ENCODE assay signal across 23 cellular contexts in genomic region chr2:236440110-236440881, GRCh38.
DNase-seq lines count a peak whose midpoint lies in the region; ATAC-seq and TF ChIP-seq lines count a peak whose summit lies in the region.
"Had no signal": no experiment of that assay in that cellular context is flagged by ENCODE, and none has a peak within 500 bp of the region (broad histone marks: within the 10 kb centered on the region; RNA-seq: fewer than 3 reads in every experiment).

No MANE protein-coding gene starts in this region.

- no peak overlapping the region for H3K27ac ChIP-seq in substantia nigra (ENCODE audit: low read depth, low read length, poor library complexity, severe bottlenecking)
- H3K27ac ChIP-seq in brain microvascular endothelial cell: no peak overlapping the region
- H3K27ac ChIP-seq: HL-60, KMS-11, SJSA1 had no signal

- no peak for TF ChIP-seq CTCF in brain microvascular endothelial cell (IDR thresholded peaks at IDR 0.05; ENCODE audit: low read depth, low read length, missing control alignments)

- H3K27me3 Mint-ChIP-seq in activated naive CD4-positive, alpha-beta T cell treated with anti-CD3 and anti-CD28 coated beads for 36 hours (ENCODE audit: low read depth): peaks cover 11% of the 10 kb centered on the region
- peaks cover 2% of the 10 kb centered on the region for H3K27me3 Mint-ChIP-seq in activated naive CD8-positive, alpha-beta T cell

- no peak overlapping the region for H3K4me3 Mint-ChIP-seq in activated naive CD4-positive, alpha-beta T cell treated with anti-CD3 and anti-CD28 coated beads for 36 hours
- no peak overlapping the region for H3K4me3 Mint-ChIP-seq in activated naive CD8-positive, alpha-beta T cell
- no peak overlapping the region for H3K4me3 Mint-ChIP-seq in stimulated activated effector memory CD8-positive, alpha-beta T cell treated with anti-CD3 and anti-CD28 coated beads, Interleukin-12 subunit alpha, Interleukin-12 subunit beta, amount 100 ng/mL, for 72 hours
- H3K4me3 Mint-ChIP-seq: CD4-positive, alpha-beta memory T cell; IgD-negative memory B cell had no signal

- peak; percentile 52 to 75 for ATAC-seq in activated naive CD4-positive, alpha-beta T cell treated with anti-CD3 and anti-CD28 coated beads, Interleukin-2, amount 50 U/mL, for 72 hours
- peak; percentile 78 for ATAC-seq in stimulated activated effector memory CD8-positive, alpha-beta T cell treated with anti-CD3 and anti-CD28 coated beads, Interleukin-12 subunit alpha, Interleukin-12 subunit beta, amount 100 ng/mL, for 72 hours
- ATAC-seq: PC-3, Right ventricle myocardium inferior had no signal

- no peaks in the 10 kb centered on the region for H3K27me3 ChIP-seq in brain microvascular endothelial cell (replicated peaks)
- H3K27me3 ChIP-seq: SJSA1 had no signal

- no peaks in the 10 kb centered on the region for H3K9me3 Mint-ChIP-seq in activated naive CD4-positive, alpha-beta T cell treated with anti-CD3 and anti-CD28 coated beads, Interleukin-2, amount 50 U/mL, for 72 hours
- no peaks in the 10 kb centered on the region for H3K9me3 Mint-ChIP-seq in activated naive CD4-positive, alpha-beta T cell treated with anti-CD3 and anti-CD28 coated beads for 36 hours
- no peaks in the 10 kb centered on the region for H3K9me3 Mint-ChIP-seq in activated naive CD8-positive, alpha-beta T cell (ENCODE audit: low read depth)
- no peaks in the 10 kb centered on the region for H3K9me3 Mint-ChIP-seq in stimulated activated effector memory CD8-positive, alpha-beta T cell treated with anti-CD3 and anti-CD28 coated beads, Interleukin-12 subunit alpha, Interleukin-12 subunit beta, amount 100 ng/mL, for 72 hours

- H3K4me3 ChIP-seq in brain microvascular endothelial cell (ENCODE audit: low read depth, low read length): no peak overlapping the region
- H3K4me3 ChIP-seq: SJSA1 had no signal

- in situ Hi-C loops in brain microvascular endothelial cell (cut with HindIII; ENCODE audit: low pct_ligation_motif_present, low sequenced_read_pairs): no loop called here

- no peak for DNase-seq in activated naive CD4-positive, alpha-beta T cell treated with anti-CD3 and anti-CD28 coated beads, Interleukin-2, amount 50 U/mL, for 72 hours (ENCODE audit: low spot score in 2 of 2)
- DNase-seq in activated naive CD4-positive, alpha-beta T cell treated with anti-CD3 and anti-CD28 coated beads for 36 hours: no peak
- no peak for DNase-seq in stimulated activated effector memory CD8-positive, alpha-beta T cell treated with anti-CD3 and anti-CD28 coated beads, Interleukin-12 subunit alpha, Interleukin-12 subunit beta, amount 100 ng/mL, for 72 hours (ENCODE audit: low spot score in 2 of 2)
- no peak for DNase-seq in substantia nigra (lab: John Stamatoyannopoulos, UW)
- no peak for DNase-seq in GM19238 (ENCODE audit: insufficient read length, low spot score)
- DNase-seq in brain microvascular endothelial cell: no peak
- DNase-seq: C1 segment of cervical spinal cord; CD4-positive, alpha-beta memory T cell; COR-L47; DMS53; MM.1S; NCI-H2029; NCI-H446; NCI-H524 treated with DMSO at 0.1 percent for 48 hours; NCI-H774; NK-92 treated with Interleukin-12 subunit alpha and Interleukin-12 subunit beta, amount 100 ng/mL, for 24 hours; PC-3 had no signal

- CTCF ChIA-PET in activated naive CD4-positive, alpha-beta T cell treated with anti-CD3 and anti-CD28 coated beads for 36 hours (lab: Charles Lee): no interaction called here

- intact Hi-C loops in activated naive CD4-positive, alpha-beta T cell treated with anti-CD3 and anti-CD28 coated beads for 36 hours (cut with micrococcal nuclease): no loop called here

- peaks cover 3% of the 10 kb centered on the region for H3K4me1 Mint-ChIP-seq in activated naive CD4-positive, alpha-beta T cell treated with anti-CD3 and anti-CD28 coated beads for 36 hours (ENCODE audit: low read depth)
- peaks cover 3% of the 10 kb centered on the region for H3K4me1 Mint-ChIP-seq in activated naive CD8-positive, alpha-beta T cell (ENCODE audit: low read depth)
- peaks cover 6% of the 10 kb centered on the region for H3K4me1 Mint-ChIP-seq in stimulated activated effector memory CD8-positive, alpha-beta T cell treated with anti-CD3 and anti-CD28 coated beads, Interleukin-12 subunit alpha, Interleukin-12 subunit beta, amount 100 ng/mL, for 72 hours
- H3K4me1 Mint-ChIP-seq: CD4-positive, alpha-beta memory T cell; IgD-negative memory B cell had no signal

- no peaks in the 10 kb centered on the region for H3K36me3 Mint-ChIP-seq in activated naive CD4-positive, alpha-beta T cell treated with anti-CD3 and anti-CD28 coated beads, Interleukin-2, amount 50 U/mL, for 72 hours
- no peaks in the 10 kb centered on the region for H3K36me3 Mint-ChIP-seq in activated naive CD4-positive, alpha-beta T cell treated with anti-CD3 and anti-CD28 coated beads for 36 hours (ENCODE audit: low read depth)
- H3K36me3 Mint-ChIP-seq in activated naive CD8-positive, alpha-beta T cell: no peaks in the 10 kb centered on the region
- no peaks in the 10 kb centered on the region for H3K36me3 Mint-ChIP-seq in stimulated activated effector memory CD8-positive, alpha-beta T cell treated with anti-CD3 and anti-CD28 coated beads, Interleukin-12 subunit alpha, Interleukin-12 subunit beta, amount 100 ng/mL, for 72 hours
- H3K36me3 Mint-ChIP-seq: CD4-positive, alpha-beta memory T cell; IgD-negative memory B cell had no signal

- H3K27ac Mint-ChIP-seq in activated naive CD4-positive, alpha-beta T cell treated with anti-CD3 and anti-CD28 coated beads, Interleukin-2, amount 50 U/mL, for 72 hours: no peak overlapping the region
- H3K27ac Mint-ChIP-seq in activated naive CD4-positive, alpha-beta T cell treated with anti-CD3 and anti-CD28 coated beads for 36 hours: no peak overlapping the region
- peak overlapping the region; percentile 64 for H3K27ac Mint-ChIP-seq in activated naive CD8-positive, alpha-beta T cell
- no peak overlapping the region for H3K27ac Mint-ChIP-seq in stimulated activated effector memory CD8-positive, alpha-beta T cell treated with anti-CD3 and anti-CD28 coated beads, Interleukin-12 subunit alpha, Interleukin-12 subunit beta, amount 100 ng/mL, for 72 hours
- H3K27ac Mint-ChIP-seq: CD4-positive, alpha-beta memory T cell; IgD-negative memory B cell had no signal

- no peaks in the 10 kb centered on the region for H3K36me3 ChIP-seq in brain microvascular endothelial cell (replicated peaks)
- H3K36me3 ChIP-seq: SJSA1 had no signal
